12 cellular contexts compared by ENCODE assay signal in genomic region chr10:71712170-71712569, GRCh38. TPM values are rescaled to one million over a fixed set of nuclear protein-coding genes. Genes with fewer than 3 reads are reported as not detected.
DNase-seq lines count a peak whose midpoint lies in the region; ATAC-seq and TF ChIP-seq lines count a peak whose summit lies in the region.
"Had no signal": no experiment of that assay in that cellular context is flagged by ENCODE, and none has a peak within 500 bp of the region (broad histone marks: within the 10 kb centered on the region; RNA-seq: fewer than 3 reads in every experiment).

No MANE protein-coding gene starts in this region.

- no peak for DNase-seq in activated T-cell treated with anti-CD3 and anti-CD28 coated beads, Interleukin-2, amount 50 U/mL, for 24 hours
- DNase-seq in activated T-cell treated with anti-CD3 and anti-CD28 coated beads for 4 hours (no peak), glutamatergic neuron (no peak), nephron progenitor cell (no peak)
- DNase-seq in activated CD4-positive, alpha-beta memory T cell treated with anti-CD3 and anti-CD28 coated beads, Interleukin-2, amount 10 ng/mL, durations not matched to agents 7 days and 5 days, result no peak
- DNase-seq: islet precursor cell, T-helper 9 cell had no signal

- POLR2A ChIA-PET in activated CD4-positive, alpha-beta memory T cell treated with anti-CD3 and anti-CD28 coated beads, Interleukin-2, amount 10 ng/mL, durations not matched to agents 7 days and 5 days (lab: Charles Lee), result interaction anchor here (0.6 to 4.3 kb wide), 9 partner anchors 11 to 336 kb away, joined by 3 to 47 read pairs (median 7); partner anchors contain the start of gene VSIR

- ATAC-seq in HG02759 (IDR thresholded peaks at IDR 0.05; ENCODE audit: unreplicated experiment) (no peak), GM19467 (IDR thresholded peaks at IDR 0.05; ENCODE audit: unreplicated experiment) (no peak)

- H3K4me3 ChIP-seq in subcutaneous abdominal adipose tissue (ENCODE audit: low read depth in 1 of 5, low read length in 5 of 5), result no peak overlapping the region

- H3K9me3 Mint-ChIP-seq in activated T-cell treated with anti-CD3 and anti-CD28 coated beads, Interleukin-2, amount 50 U/mL, for 24 hours, result no peaks in the 10 kb centered on the region
- no peaks in the 10 kb centered on the region for H3K9me3 Mint-ChIP-seq in activated CD4-positive, alpha-beta memory T cell treated with anti-CD3 and anti-CD28 coated beads, Interleukin-2, amount 10 ng/mL, durations not matched to agents 7 days and 5 days
- H3K9me3 Mint-ChIP-seq in glutamatergic neuron (ENCODE audit: unreplicated experiment), result no peaks in the 10 kb centered on the region
- no peaks in the 10 kb centered on the region for H3K9me3 Mint-ChIP-seq in nephron progenitor cell

- no peak for TF ChIP-seq CTCF in glutamatergic neuron (IDR thresholded peaks at IDR 0.05; ENCODE audit: partially characterized antibody, unreplicated experiment)
- no peak for TF ChIP-seq CTCF in nephron progenitor cell (IDR thresholded peaks at IDR 0.05)

- no peaks in the 10 kb centered on the region for H3K27me3 Mint-ChIP-seq in activated T-cell treated with anti-CD3 and anti-CD28 coated beads, Interleukin-2, amount 50 U/mL, for 24 hours
- H3K27me3 Mint-ChIP-seq in activated CD4-positive, alpha-beta memory T cell treated with anti-CD3 and anti-CD28 coated beads, Interleukin-2, amount 10 ng/mL, durations not matched to agents 7 days and 5 days, result no peaks in the 10 kb centered on the region
- H3K27me3 Mint-ChIP-seq in glutamatergic neuron (ENCODE audit: unreplicated experiment) (peaks cover 10% of the 10 kb centered on the region), nephron progenitor cell (ENCODE audit: low read depth, poor library complexity) (peaks cover 5% of the 10 kb centered on the region)

- CTCF ChIA-PET in activated CD4-positive, alpha-beta memory T cell treated with anti-CD3 and anti-CD28 coated beads, Interleukin-2, amount 10 ng/mL, durations not matched to agents 7 days and 5 days (lab: Charles Lee), result interaction anchor here (1.2 to 8.3 kb wide), 7 partner anchors 12 to 331 kb away, joined by 3 to 160 read pairs (median 7); partner anchors contain the start of gene VSIR

- H3K27me3 ChIP-seq in subcutaneous abdominal adipose tissue (ENCODE audit: control insufficient read depth in 5 of 5, insufficient read depth in 4 of 5, low read length in 5 of 5), result no peaks in the 10 kb centered on the region

- H3K36me3 ChIP-seq in subcutaneous abdominal adipose tissue (ENCODE audit: control insufficient read depth in 5 of 5, insufficient read depth in 5 of 5, low read length in 5 of 5), result no peaks in the 10 kb centered on the region

- peak overlapping the region; percentile 98 for H3K27ac ChIP-seq in subcutaneous abdominal adipose tissue (ENCODE audit: low read depth, low read length)

- peaks cover 72% of the 10 kb centered on the region for H3K4me1 Mint-ChIP-seq in activated T-cell treated with anti-CD3 and anti-CD28 coated beads, Interleukin-2, amount 50 U/mL, for 24 hours (ENCODE audit: low read depth)
- H3K4me1 Mint-ChIP-seq in activated CD4-positive, alpha-beta memory T cell treated with anti-CD3 and anti-CD28 coated beads, Interleukin-2, amount 10 ng/mL, durations not matched to agents 7 days and 5 days, result peaks cover 62% of the 10 kb centered on the region
- peaks cover 6% of the 10 kb centered on the region for H3K4me1 Mint-ChIP-seq in glutamatergic neuron (ENCODE audit: low read depth, unreplicated experiment)
- peaks cover 25% of the 10 kb centered on the region for H3K4me1 Mint-ChIP-seq in nephron progenitor cell

- H3K36me3 Mint-ChIP-seq in activated T-cell treated with anti-CD3 and anti-CD28 coated beads, Interleukin-2, amount 50 U/mL, for 24 hours (ENCODE audit: low read depth), result no peaks in the 10 kb centered on the region
- H3K36me3 Mint-ChIP-seq in activated CD4-positive, alpha-beta memory T cell treated with anti-CD3 and anti-CD28 coated beads, Interleukin-2, amount 10 ng/mL, durations not matched to agents 7 days and 5 days (ENCODE audit: low read depth), result no peaks in the 10 kb centered on the region
- no peaks in the 10 kb centered on the region for H3K36me3 Mint-ChIP-seq in glutamatergic neuron (ENCODE audit: unreplicated experiment)
- H3K36me3 Mint-ChIP-seq in nephron progenitor cell (ENCODE audit: low read depth), result no peaks in the 10 kb centered on the region

- no peaks in the 10 kb centered on the region for H3K9me3 ChIP-seq in subcutaneous abdominal adipose tissue (ENCODE audit: control insufficient read depth in 5 of 5, low read length in 5 of 5)

- H3K9ac ChIP-seq in subcutaneous abdominal adipose tissue (ENCODE audit: low read length in 5 of 5), result peak overlapping the region in 1 of 5 donors; percentile 65

- H3K4me3 Mint-ChIP-seq in activated T-cell treated with anti-CD3 and anti-CD28 coated beads, Interleukin-2, amount 50 U/mL, for 24 hours, result no peak overlapping the region
- H3K4me3 Mint-ChIP-seq in activated CD4-positive, alpha-beta memory T cell treated with anti-CD3 and anti-CD28 coated beads, Interleukin-2, amount 10 ng/mL, durations not matched to agents 7 days and 5 days, result no peak overlapping the region
- no peak overlapping the region for H3K4me3 Mint-ChIP-seq in glutamatergic neuron (ENCODE audit: unreplicated experiment)
- H3K4me3 Mint-ChIP-seq in nephron progenitor cell, result no peak overlapping the region

- peaks cover 13 to 91% (median 66%) of the 10 kb centered on the region in 5 donors for H3K4me1 ChIP-seq in subcutaneous abdominal adipose tissue (ENCODE audit: control insufficient read depth in 5 of 5, insufficient read depth in 5 of 5, low read length in 5 of 5)

- peak overlapping the region; percentile 99 for H3K27ac Mint-ChIP-seq in activated T-cell treated with anti-CD3 and anti-CD28 coated beads, Interleukin-2, amount 50 U/mL, for 24 hours
- peak overlapping the region; percentile 92 for H3K27ac Mint-ChIP-seq in activated CD4-positive, alpha-beta memory T cell treated with anti-CD3 and anti-CD28 coated beads, Interleukin-2, amount 10 ng/mL, durations not matched to agents 7 days and 5 days
- H3K27ac Mint-ChIP-seq in glutamatergic neuron (ENCODE audit: unreplicated experiment) (peak overlapping the region; percentile 52), nephron progenitor cell (no peak overlapping the region)

RNA-seq across cellular contexts. Expression of gene C10orf105, which starts 7.4 kb away (rescaled TPM):
- under 1 TPM; 0.25 to 0.33 TPM for total RNA-seq in activated CD4-positive, alpha-beta memory T cell treated with anti-CD3 and anti-CD28 coated beads, Interleukin-2, amount 10 ng/mL, durations not matched to agents 7 days and 5 days
- not detected for total RNA-seq in glutamatergic neuron (ENCODE audit: unreplicated experiment)
- total RNA-seq: chondrocyte, LHCN-M2 had no signal
